Comparison of ENCODE assay signal across 8 cellular contexts in the genomic region with DNA sequence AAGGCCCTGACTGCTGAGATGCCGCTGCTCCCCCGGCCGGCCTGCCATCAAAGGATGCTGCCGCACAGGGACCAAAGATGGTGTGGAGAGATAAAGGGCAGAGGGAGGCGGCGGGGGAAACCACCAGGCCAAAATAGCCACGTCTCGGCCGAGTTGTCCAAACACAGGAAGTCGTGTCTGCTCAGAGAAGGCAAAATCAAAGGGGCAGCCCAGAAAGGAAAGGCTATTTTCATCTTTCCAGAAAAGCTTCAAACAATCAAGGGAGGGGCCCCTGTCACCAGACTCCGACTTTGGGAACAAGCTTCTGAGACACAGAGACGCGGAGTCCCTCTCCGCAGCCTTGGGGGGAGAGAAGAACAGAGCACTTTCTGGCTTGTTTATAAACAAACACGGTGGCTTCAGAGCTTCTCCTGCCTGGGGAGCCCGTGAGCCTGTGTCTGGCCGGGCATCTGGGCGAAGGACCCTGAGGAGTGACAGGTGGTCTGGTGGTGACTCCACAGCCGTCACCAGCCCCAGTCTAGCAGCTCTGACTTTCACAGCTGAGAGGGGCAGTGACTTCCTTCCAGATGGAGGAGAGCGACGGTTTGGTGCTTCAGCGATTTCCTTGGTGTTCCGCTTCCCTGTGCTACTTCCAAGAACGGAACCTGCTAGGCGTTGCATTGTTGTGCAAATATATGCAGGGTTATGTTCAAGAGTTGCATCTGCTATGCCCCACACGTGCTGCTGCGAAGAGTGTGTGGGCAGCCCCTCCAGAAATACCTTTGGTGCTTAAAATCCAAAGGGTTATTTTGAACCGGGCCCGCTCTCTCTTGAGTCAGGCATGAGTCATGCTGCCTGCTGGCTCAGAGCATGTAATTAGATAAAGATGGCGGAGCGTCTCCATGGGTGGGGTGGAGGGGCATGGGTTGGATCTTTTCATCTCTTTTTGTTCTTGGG. TPM values are rescaled to one million over a fixed set of nuclear protein-coding genes. Genes with fewer than 3 reads are reported as not detected.
DNase-seq lines count a peak whose midpoint lies in the region; ATAC-seq and TF ChIP-seq lines count a peak whose summit lies in the region.

No MANE protein-coding gene starts in this region.

- peak overlapping the region; percentile 7; the same call in 1 of the 2 replicates for H3K4me3 ChIP-seq in AG04450 (ENCODE audit: low read depth, low read length)

- peaks cover 16% of the 10 kb centered on the region for H3K4me1 Mint-ChIP-seq in memory B cell
- peaks cover 4% of the 10 kb centered on the region for H3K4me1 Mint-ChIP-seq in progenitor cell of endocrine pancreas (ENCODE audit: low read depth)

- peaks cover 8% of the 10 kb centered on the region for H3K27me3 ChIP-seq in AG04450 (ENCODE audit: control insufficient read depth, insufficient read depth, low read length)

- H3K27ac Mint-ChIP-seq in memory B cell (peak overlapping the region; percentile 6), progenitor cell of endocrine pancreas (no peak overlapping the region)

- H3K9me3 ChIP-seq in AG04450 (ENCODE audit: control insufficient read depth, insufficient read depth, low read length): no peaks in the 10 kb centered on the region; the same call in 1 of the 2 replicates

- peak; percentile 51 for DNase-seq in AG04450 (ENCODE audit: low read depth, low spot score)
- peak; percentile 72 for DNase-seq in NCI-H69 (lab: John Stamatoyannopoulos, UW)
- DNase-seq in memory B cell (ENCODE audit: low spot score in 2 of 2): no peak
- peak; percentile 45 for DNase-seq in stromal cell of bone marrow (ENCODE audit: low read depth)
- DNase-seq in progenitor cell of endocrine pancreas (ENCODE audit: low spot score, unreplicated experiment): no peak

- ATAC-seq in GM19351 (IDR thresholded peaks at IDR 0.05; ENCODE audit: unreplicated experiment) (peak; percentile 58), memory B cell (ENCODE audit: low read depth) (peak; percentile 22), GM19397 (IDR thresholded peaks at IDR 0.05; ENCODE audit: unreplicated experiment) (no peak)

- H3K36me3 Mint-ChIP-seq in memory B cell (no peaks in the 10 kb centered on the region), progenitor cell of endocrine pancreas (ENCODE audit: insufficient read depth) (no peaks in the 10 kb centered on the region)

- H3K27me3 Mint-ChIP-seq in memory B cell (peaks cover 18% of the 10 kb centered on the region), progenitor cell of endocrine pancreas (peaks cover 26% of the 10 kb centered on the region)

- H3K4me3 Mint-ChIP-seq in memory B cell (peak overlapping the region; percentile 32), progenitor cell of endocrine pancreas (ENCODE audit: low read depth) (no peak overlapping the region)

- peak overlapping the region; percentile 61 for H3K27ac ChIP-seq in AG04450 (ENCODE audit: low read depth, low read length)
- H3K27ac ChIP-seq in cingulate gyrus (ENCODE audit: low read depth, low read length): peak overlapping the region; percentile 85

- CTCF ChIA-PET in AG04450 (lab: Charles Lee): no interaction called here

- POLR2A ChIA-PET in AG04450 (lab: Yijun Ruan, JAX): no interaction called here

- H3K9me3 Mint-ChIP-seq in memory B cell (peaks cover under 1% of the 10 kb centered on the region), progenitor cell of endocrine pancreas (ENCODE audit: low read depth) (no peaks in the 10 kb centered on the region)

- TF ChIP-seq CTCF in AG04450 (IDR thresholded peaks at IDR 0.05; ENCODE audit: low read depth, low read length) (no peak), progenitor cell of endocrine pancreas (IDR thresholded peaks at IDR 0.05; ENCODE audit: unreplicated experiment) (no peak)

RNA-seq across cellular contexts. Expression of a gene that starts 24.0 kb away (rescaled TPM):
- polyA plus RNA-seq in AG04450 (2011; rRNA removed): not detected in 2 replicates
- not detected in 2 replicates for polyA minus RNA-seq in AG04450 (2011; rRNA and poly(A)+ RNA removed)
- total RNA-seq in progenitor cell of endocrine pancreas: 0.07 and 0.14 TPM in 2 replicates

RNA-seq across cellular contexts. Expression of a gene that starts 33.7 kb away (rescaled TPM):
- polyA plus RNA-seq in AG04450 (2011; rRNA removed): not detected in 2 replicates
- polyA minus RNA-seq in AG04450 (2011; rRNA and poly(A)+ RNA removed): not detected in 2 replicates
- total RNA-seq in progenitor cell of endocrine pancreas: not detected in 2 replicates

RNA-seq across cellular contexts. Expression of a gene that starts 50.7 kb away (rescaled TPM):
- polyA plus RNA-seq in AG04450 (2011; rRNA removed): not detected in 2 replicates
- not detected in 2 replicates for polyA minus RNA-seq in AG04450 (2011; rRNA and poly(A)+ RNA removed)
- not detected in 2 replicates for total RNA-seq in progenitor cell of endocrine pancreas

Comparison
In these comparisons a context has a peak if more than half of its experiments do, and no peak if none do; other contexts are left out.
1. DNase-seq: peak in AG04450 (single experiment), NCI-H69 (single experiment) and stromal cell of bone marrow (single experiment); none in memory B cell (0 of 2) and progenitor cell of endocrine pancreas (single experiment).